Comparison of ENCODE assay signal across 20 cellular contexts in the genomic region with DNA sequence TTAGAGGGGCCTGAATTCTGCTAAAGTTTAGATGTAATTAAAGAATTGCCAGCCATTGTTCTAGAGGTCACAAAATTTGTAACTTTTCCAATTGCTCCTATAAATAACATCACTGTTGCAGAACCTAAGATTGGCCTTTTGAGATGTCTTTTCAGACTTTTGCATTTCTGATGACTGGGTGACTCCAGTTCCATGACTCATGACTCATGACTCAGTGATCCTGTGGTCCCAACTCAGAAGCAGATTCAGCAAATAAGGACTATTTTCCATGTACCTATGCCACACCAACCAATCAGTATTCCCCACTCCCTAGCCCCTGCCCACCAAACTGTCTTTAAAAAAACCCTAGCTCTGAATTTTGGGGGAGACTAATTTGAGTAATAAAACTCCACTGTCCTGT.
"Had no signal": no experiment of that assay in that cellular context is flagged by ENCODE, and none has a peak within 500 bp of the region (broad histone marks: within the 10 kb centered on the region; RNA-seq: fewer than 3 reads in every experiment).

No MANE protein-coding gene starts in this region.

- H3K9me3 Mint-ChIP-seq: brain had no signal

- ATAC-seq: gastrocnemius medialis, heart left ventricle, left colon, lower lobe of right lung had no signal

- H3K4me1 Mint-ChIP-seq: activated B cell treated with CpG ODN at 0.5 μM for 24 hours; activated CD4-positive, alpha-beta T cell treated with anti-CD3 and anti-CD28 coated beads, Interleukin-2, amount 10 ng/mL, durations not matched to agents 7 days and 5 days; brain; immature natural killer cell; naive B cell had no signal

- H3K79me2 ChIP-seq: parathyroid adenoma had no signal

- H2AFZ ChIP-seq: parathyroid adenoma had no signal

- H3K36me3 Mint-ChIP-seq: activated naive CD8-positive, alpha-beta T cell; brain; naive B cell had no signal

- H3K36me3 ChIP-seq: gastrocnemius medialis, heart left ventricle, lower lobe of right lung, stomach had no signal

- H3K27me3 Mint-ChIP-seq: activated B cell treated with CpG ODN at 0.5 μM for 24 hours; activated CD4-positive, alpha-beta T cell treated with anti-CD3 and anti-CD28 coated beads, Interleukin-2, amount 10 ng/mL, durations not matched to agents 7 days and 5 days; activated naive CD8-positive, alpha-beta T cell; naive B cell had no signal

- H3K4me3 ChIP-seq: gastrocnemius medialis, heart left ventricle, lower lobe of right lung, stomach, testis had no signal

- H3K4me3 Mint-ChIP-seq: activated B cell treated with CpG ODN at 0.5 μM for 24 hours; activated CD4-positive, alpha-beta T cell treated with anti-CD3 and anti-CD28 coated beads, Interleukin-2, amount 10 ng/mL, durations not matched to agents 7 days and 5 days; activated naive CD8-positive, alpha-beta T cell; brain; immature natural killer cell; naive B cell had no signal

- H3K27ac Mint-ChIP-seq: activated B cell treated with CpG ODN at 0.5 μM for 24 hours; activated CD4-positive, alpha-beta T cell treated with anti-CD3 and anti-CD28 coated beads, Interleukin-2, amount 10 ng/mL, durations not matched to agents 7 days and 5 days; activated naive CD8-positive, alpha-beta T cell; brain; immature natural killer cell had no signal

- DNase-seq: activated B cell treated with CpG ODN at 0.5 μM for 24 hours; activated CD4-positive, alpha-beta T cell treated with anti-CD3 and anti-CD28 coated beads, Interleukin-2, amount 10 ng/mL, durations not matched to agents 7 days and 5 days; activated CD8-positive, alpha-beta memory T cell treated with anti-CD3 and anti-CD28 coated beads for 24 hours; activated gamma-delta T cell treated with Interleukin-2 at 50 U/mL for 16 hours; amniotic stem cell; effector CD8-positive, alpha-beta T cell; gastrocnemius medialis; heart left ventricle; immature natural killer cell; left colon; lower lobe of right lung; naive B cell; stimulated activated CD4-positive, alpha-beta T cell treated with anti-CD3 and anti-CD28 coated beads, Interleukin-12 subunit alpha, Interleukin-12 subunit beta, amount 100 ng/mL, for 4 hours; stimulated activated CD4-positive, alpha-beta T cell treated with anti-CD3 and anti-CD28 coated beads, Interleukin-2, amount 100 ng/mL, for 24 hours; stomach; T-helper 2 cell; testis had no signal

- H3K4me1 ChIP-seq: gastrocnemius medialis, heart left ventricle, lower lobe of right lung, parathyroid adenoma, stomach, testis had no signal

- H3K9me3 ChIP-seq: heart left ventricle, lower lobe of right lung, stomach, testis had no signal

- H3K27ac ChIP-seq: gastrocnemius medialis, heart left ventricle, lower lobe of right lung, parathyroid adenoma, stomach, testis had no signal

- H3K27me3 ChIP-seq: gastrocnemius medialis, heart left ventricle, stomach, testis had no signal

- H3K9ac ChIP-seq: parathyroid adenoma had no signal
